9 cellular contexts compared by ENCODE assay signal in genomic region chr1:41673806-41674205, GRCh38.
DNase-seq lines count a peak whose midpoint lies in the region; ATAC-seq lines count a peak whose summit lies in the region.
"Had no signal": no experiment of that assay in that cellular context is flagged by ENCODE, and none has a peak within 500 bp of the region (broad histone marks: within the 10 kb centered on the region; RNA-seq: fewer than 3 reads in every experiment).

No MANE protein-coding gene starts in this region.

- ATAC-seq in GM19438 (IDR thresholded peaks at IDR 0.05; ENCODE audit: low read depth, unreplicated experiment) (peak; percentile 55), HG03520 (IDR thresholded peaks at IDR 0.05; ENCODE audit: unreplicated experiment) (no peak), GM21360 (IDR thresholded peaks at IDR 0.05; ENCODE audit: unreplicated experiment) (no peak)

- DNase-seq in NCI-H69 (lab: John Stamatoyannopoulos, UW), result peak; percentile 30
- peak; percentile 39 for DNase-seq in activated naive CD4-positive, alpha-beta T cell treated with Interleukin-2 at 50 U/mL for 16 hours
- peak; percentile 34 to 62 for DNase-seq in stimulated activated CD4-positive, alpha-beta T cell treated with anti-CD3 and anti-CD28 coated beads, Interleukin-4, amount 100 ng/mL, for 4 hours
- DNase-seq in NK-92 (lab: John Stamatoyannopoulos, UW; ENCODE audit: unreplicated experiment), result no peak
- DNase-seq in globus pallidus (ENCODE audit: low spot score), result no peak
- DNase-seq: NCI-H187 treated with DMSO at 0.1 percent for 48 hours had no signal

Comparison
In these comparisons a context has a peak if more than half of its experiments do, and no peak if none do; other contexts are left out.
1. DNase-seq: peak in NCI-H69 (single experiment), activated naive CD4-positive, alpha-beta T cell treated with Interleukin-2 at 50 U/mL for 16 hours (single experiment) and stimulated activated CD4-positive, alpha-beta T cell treated with anti-CD3 and anti-CD28 coated beads, Interleukin-4, amount 100 ng/mL, for 4 hours (2 of 2); none in NK-92 (single experiment) and globus pallidus (single experiment).